Comparison of ENCODE assay signal across 11 cellular contexts in genomic region chr11:19453893-19454292, GRCh38.
DNase-seq lines count a peak whose midpoint lies in the region; TF ChIP-seq lines count a peak whose summit lies in the region.
"Had no signal": no experiment of that assay in that cellular context is flagged by ENCODE, and none has a peak within 500 bp of the region (broad histone marks: within the 10 kb centered on the region; RNA-seq: fewer than 3 reads in every experiment).

No MANE protein-coding gene starts in this region.

- H3K27me3 ChIP-seq in breast epithelium (no peaks in the 10 kb centered on the region), testis (no peaks in the 10 kb centered on the region)

- 54 to 61% methylated on average over 7 to 8 of the region's 8 CpGs for WGBS in testis, 2 donors

- POLR2A ChIA-PET in MCF 10A (lab: Yijun Ruan, JAX), result no interaction called here

- no peak overlapping the region for H3K4me3 ChIP-seq in breast epithelium
- H3K4me3 ChIP-seq in choroid plexus epithelial cell (ENCODE audit: low read depth, low read length), result no peak overlapping the region
- no peak overlapping the region for H3K4me3 ChIP-seq in testis

- TF ChIP-seq CTCF in MCF 10A (IDR thresholded peaks at IDR 0.05; ENCODE audit: unreplicated experiment) (no peak), breast epithelium (IDR thresholded peaks at IDR 0.05) (no peak), choroid plexus epithelial cell (conservative IDR thresholded peaks at IDR 0.05; ENCODE audit: low read depth, low read length) (no peak), testis (IDR thresholded peaks at IDR 0.05) (no peak)

- H3K4me1 Mint-ChIP-seq in MCF 10A (ENCODE audit: insufficient read depth, unreplicated experiment), result peaks cover 6% of the 10 kb centered on the region
- no peaks in the 10 kb centered on the region for H3K4me1 Mint-ChIP-seq in activated T-cell treated with anti-CD3 and anti-CD28 coated beads, Interleukin-2, amount 50 U/mL, for 24 hours (ENCODE audit: low read depth)
- H3K4me1 Mint-ChIP-seq: CD8-positive, alpha-beta memory T cell had no signal

- no peaks in the 10 kb centered on the region for H3K36me3 Mint-ChIP-seq in MCF 10A (ENCODE audit: insufficient read depth, unreplicated experiment)
- no peaks in the 10 kb centered on the region for H3K36me3 Mint-ChIP-seq in activated T-cell treated with anti-CD3 and anti-CD28 coated beads, Interleukin-2, amount 50 U/mL, for 24 hours (ENCODE audit: low read depth)
- H3K36me3 Mint-ChIP-seq: CD8-positive, alpha-beta memory T cell had no signal

- no peaks in the 10 kb centered on the region for H3K36me3 ChIP-seq in breast epithelium
- H3K36me3 ChIP-seq in testis (ENCODE audit: low read depth, missing control alignments), result no peaks in the 10 kb centered on the region

- H3K27ac ChIP-seq in breast epithelium, result no peak overlapping the region
- no peak overlapping the region for H3K27ac ChIP-seq in testis
- H3K27ac ChIP-seq: 22Rv1 had no signal

- H3K4me1 ChIP-seq in breast epithelium (no peaks in the 10 kb centered on the region), testis (no peaks in the 10 kb centered on the region)

- H3K27ac Mint-ChIP-seq in MCF 10A (ENCODE audit: low read depth, unreplicated experiment), result no peak overlapping the region
- H3K27ac Mint-ChIP-seq in activated T-cell treated with anti-CD3 and anti-CD28 coated beads, Interleukin-2, amount 50 U/mL, for 24 hours, result no peak overlapping the region
- H3K27ac Mint-ChIP-seq: activated CD8-positive, alpha-beta T cell treated with anti-CD3 and anti-CD28 coated beads for 36 hours had no signal

- H3K9me3 Mint-ChIP-seq in MCF 10A (ENCODE audit: unreplicated experiment), result no peaks in the 10 kb centered on the region
- no peaks in the 10 kb centered on the region for H3K9me3 Mint-ChIP-seq in activated T-cell treated with anti-CD3 and anti-CD28 coated beads, Interleukin-2, amount 50 U/mL, for 24 hours
- H3K9me3 Mint-ChIP-seq: activated CD8-positive, alpha-beta T cell treated with anti-CD3 and anti-CD28 coated beads for 36 hours; CD8-positive, alpha-beta memory T cell had no signal

- H3K9me3 ChIP-seq in breast epithelium, result no peaks in the 10 kb centered on the region
- no peaks in the 10 kb centered on the region for H3K9me3 ChIP-seq in testis

- no peak for TF ChIP-seq POLR2A in breast epithelium (IDR thresholded peaks at IDR 0.05)
- TF ChIP-seq POLR2A in testis (IDR thresholded peaks at IDR 0.05), result no peak

- no TSS peak for BruUV-seq in MCF 10A (replicated peaks; lab: Mats Ljungman, UMichigan)

- DNase-seq in MCF 10A (ENCODE audit: unreplicated experiment) (peak; percentile 79), breast epithelium (ENCODE audit: low spot score in 2 of 2) (no peak), choroid plexus epithelial cell (ENCODE audit: low read depth) (peak; percentile 54), iris pigment epithelial cell (ENCODE audit: low read depth) (peak; percentile 24), testis (peak; percentile 56)
- DNase-seq in stimulated activated CD8-positive, alpha-beta memory T cell treated with anti-CD3 and anti-CD28 coated beads, Interleukin-4, amount 100 ng/mL, for 48 hours, result no peak
- no peak for DNase-seq in activated naive CD4-positive, alpha-beta T cell treated with Interleukin-2 at 50 U/mL for 16 hours
- DNase-seq in activated T-cell treated with anti-CD3 and anti-CD28 coated beads, Interleukin-2, amount 50 U/mL, for 24 hours, result no peak
- DNase-seq: activated CD8-positive, alpha-beta T cell treated with anti-CD3 and anti-CD28 coated beads for 36 hours; CD8-positive, alpha-beta memory T cell had no signal

- H3K4me3 Mint-ChIP-seq in MCF 10A (ENCODE audit: unreplicated experiment), result no peak overlapping the region
- no peak overlapping the region for H3K4me3 Mint-ChIP-seq in activated T-cell treated with anti-CD3 and anti-CD28 coated beads, Interleukin-2, amount 50 U/mL, for 24 hours
- H3K4me3 Mint-ChIP-seq: activated CD8-positive, alpha-beta T cell treated with anti-CD3 and anti-CD28 coated beads for 36 hours; CD8-positive, alpha-beta memory T cell had no signal

- H3K27me3 Mint-ChIP-seq in MCF 10A (ENCODE audit: insufficient read depth, unreplicated experiment), result peaks cover 33% of the 10 kb centered on the region
- H3K27me3 Mint-ChIP-seq in activated T-cell treated with anti-CD3 and anti-CD28 coated beads, Interleukin-2, amount 50 U/mL, for 24 hours, result peaks cover 23% of the 10 kb centered on the region

- CTCF ChIA-PET in MCF 10A (lab: Yijun Ruan, JAX), result interaction anchor here (0.9 kb wide), 1 partner anchor 13 kb away, joined by 4 read pairs; no protein-coding TSS in a partner anchor

- intact Hi-C loops in MCF 10A (cut with micrococcal nuclease) (loop anchor here (10.0 kb wide), 1 partner anchor 91 kb away; no protein-coding TSS in a partner anchor), breast epithelium (cut with DNase I; ENCODE audit: low total_unique reads) (loop anchor here (5.0 kb wide), 1 partner anchor 822 kb away; the partner anchor contains the start of gene SPTY2D1), testis (cut with DNase I; ENCODE audit: low total_unique reads) (no loop called here)

Comparison
In these comparisons a context has a peak if more than half of its experiments do, and no peak if none do; other contexts are left out.
1. DNase-seq: peak in MCF 10A (single experiment), choroid plexus epithelial cell (single experiment), iris pigment epithelial cell (single experiment) and testis (single experiment); none in breast epithelium (0 of 2), stimulated activated CD8-positive, alpha-beta memory T cell treated with anti-CD3 and anti-CD28 coated beads, Interleukin-4, amount 100 ng/mL, for 48 hours (single experiment), activated naive CD4-positive, alpha-beta T cell treated with Interleukin-2 at 50 U/mL for 16 hours (single experiment) and activated T-cell treated with anti-CD3 and anti-CD28 coated beads, Interleukin-2, amount 50 U/mL, for 24 hours (single experiment).